In the genomic region with DNA sequence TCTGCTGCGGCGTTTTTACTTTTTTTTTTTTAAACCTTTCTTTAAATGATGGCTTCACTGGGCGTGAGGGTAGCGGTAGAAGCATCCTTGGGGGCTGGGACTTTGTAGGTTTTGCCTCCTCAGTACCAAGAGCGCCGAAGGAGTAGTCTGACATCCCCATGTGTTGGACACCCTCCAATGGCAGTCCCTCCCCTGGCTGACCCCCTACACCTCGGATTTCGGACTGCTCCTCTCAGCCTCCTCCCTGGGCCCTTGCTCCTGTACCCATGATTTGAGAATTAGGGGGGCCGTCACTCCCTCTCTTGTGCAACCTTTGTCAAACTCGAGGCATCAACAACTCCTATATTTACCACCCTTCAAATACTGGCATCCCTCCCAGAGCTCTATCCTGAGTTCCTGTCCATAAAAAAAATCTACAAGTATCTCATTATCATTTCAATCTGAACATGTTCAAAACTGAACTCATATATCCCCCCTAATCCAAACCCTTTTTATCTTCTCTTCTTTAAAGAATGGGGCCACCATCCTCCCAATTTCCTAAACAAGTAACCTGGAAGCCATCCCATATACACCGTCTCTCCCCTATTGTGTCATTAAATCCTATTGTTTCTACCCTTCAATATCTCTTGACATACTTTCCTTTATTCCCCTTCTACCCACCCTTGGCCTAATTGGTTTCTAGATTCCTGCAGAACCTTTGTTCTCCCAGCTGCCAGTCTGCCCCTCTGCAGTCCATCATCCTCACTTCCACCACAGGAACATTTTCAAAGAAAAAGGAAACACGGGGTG, we compare ENCODE assay signal across 1 cellular context.
TF ChIP-seq lines count a peak whose summit lies in the region.

No MANE protein-coding gene starts in this region.

TF ChIP-seq in GM23338, 12 proteins besides CTCF, POLR2A, EP300 and RAD21:
- no peak for TF ChIP-seq EZH2 (IDR thresholded peaks at IDR 0.05; ENCODE audit: low read depth, unreplicated experiment)
- no peak for TF ChIP-seq ZNF331 (CRISPR knock-in tag; IDR thresholded peaks at IDR 0.05; ENCODE audit: low read depth)
- no peak for TF ChIP-seq STAT1 (IDR thresholded peaks at IDR 0.05; ENCODE audit: unreplicated experiment)
- no peak for TF ChIP-seq NANOG (IDR thresholded peaks at IDR 0.05; ENCODE audit: borderline replicate concordance)
- no peak for TF ChIP-seq JUNB (IDR thresholded peaks at IDR 0.05; ENCODE audit: unreplicated experiment)
- TF ChIP-seq, protein P1, sequence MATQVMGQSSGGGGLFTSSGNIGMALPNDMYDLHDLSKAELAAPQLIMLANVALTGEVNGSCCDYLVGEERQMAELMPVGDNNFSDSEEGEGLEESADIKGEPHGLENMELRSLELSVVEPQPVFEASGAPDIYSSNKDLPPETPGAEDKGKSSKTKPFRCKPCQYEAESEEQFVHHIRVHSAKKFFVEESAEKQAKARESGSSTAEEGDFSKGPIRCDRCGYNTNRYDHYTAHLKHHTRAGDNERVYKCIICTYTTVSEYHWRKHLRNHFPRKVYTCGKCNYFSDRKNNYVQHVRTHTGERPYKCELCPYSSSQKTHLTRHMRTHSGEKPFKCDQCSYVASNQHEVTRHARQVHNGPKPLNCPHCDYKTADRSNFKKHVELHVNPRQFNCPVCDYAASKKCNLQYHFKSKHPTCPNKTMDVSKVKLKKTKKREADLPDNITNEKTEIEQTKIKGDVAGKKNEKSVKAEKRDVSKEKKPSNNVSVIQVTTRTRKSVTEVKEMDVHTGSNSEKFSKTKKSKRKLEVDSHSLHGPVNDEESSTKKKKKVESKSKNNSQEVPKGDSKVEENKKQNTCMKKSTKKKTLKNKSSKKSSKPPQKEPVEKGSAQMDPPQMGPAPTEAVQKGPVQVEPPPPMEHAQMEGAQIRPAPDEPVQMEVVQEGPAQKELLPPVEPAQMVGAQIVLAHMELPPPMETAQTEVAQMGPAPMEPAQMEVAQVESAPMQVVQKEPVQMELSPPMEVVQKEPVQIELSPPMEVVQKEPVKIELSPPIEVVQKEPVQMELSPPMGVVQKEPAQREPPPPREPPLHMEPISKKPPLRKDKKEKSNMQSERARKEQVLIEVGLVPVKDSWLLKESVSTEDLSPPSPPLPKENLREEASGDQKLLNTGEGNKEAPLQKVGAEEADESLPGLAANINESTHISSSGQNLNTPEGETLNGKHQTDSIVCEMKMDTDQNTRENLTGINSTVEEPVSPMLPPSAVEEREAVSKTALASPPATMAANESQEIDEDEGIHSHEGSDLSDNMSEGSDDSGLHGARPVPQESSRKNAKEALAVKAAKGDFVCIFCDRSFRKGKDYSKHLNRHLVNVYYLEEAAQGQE (IDR thresholded peaks at IDR 0.05; ENCODE audit: unreplicated experiment) = no peak
- no peak for TF ChIP-seq EZH2phosphoT487 (IDR thresholded peaks at IDR 0.05; ENCODE audit: unreplicated experiment)
- TF ChIP-seq, protein P2, sequence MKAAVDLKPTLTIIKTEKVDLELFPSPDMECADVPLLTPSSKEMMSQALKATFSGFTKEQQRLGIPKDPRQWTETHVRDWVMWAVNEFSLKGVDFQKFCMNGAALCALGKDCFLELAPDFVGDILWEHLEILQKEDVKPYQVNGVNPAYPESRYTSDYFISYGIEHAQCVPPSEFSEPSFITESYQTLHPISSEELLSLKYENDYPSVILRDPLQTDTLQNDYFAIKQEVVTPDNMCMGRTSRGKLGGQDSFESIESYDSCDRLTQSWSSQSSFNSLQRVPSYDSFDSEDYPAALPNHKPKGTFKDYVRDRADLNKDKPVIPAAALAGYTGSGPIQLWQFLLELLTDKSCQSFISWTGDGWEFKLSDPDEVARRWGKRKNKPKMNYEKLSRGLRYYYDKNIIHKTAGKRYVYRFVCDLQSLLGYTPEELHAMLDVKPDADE (IDR thresholded peaks at IDR 0.05) = no peak
- no peak for TF ChIP-seq CREB1 (CRISPR knock-in tag; IDR thresholded peaks at IDR 0.05; ENCODE audit: low read depth)
- TF ChIP-seq ZNF114 (CRISPR knock-in tag; IDR thresholded peaks at IDR 0.05) = no peak
- TF ChIP-seq, protein P3, sequence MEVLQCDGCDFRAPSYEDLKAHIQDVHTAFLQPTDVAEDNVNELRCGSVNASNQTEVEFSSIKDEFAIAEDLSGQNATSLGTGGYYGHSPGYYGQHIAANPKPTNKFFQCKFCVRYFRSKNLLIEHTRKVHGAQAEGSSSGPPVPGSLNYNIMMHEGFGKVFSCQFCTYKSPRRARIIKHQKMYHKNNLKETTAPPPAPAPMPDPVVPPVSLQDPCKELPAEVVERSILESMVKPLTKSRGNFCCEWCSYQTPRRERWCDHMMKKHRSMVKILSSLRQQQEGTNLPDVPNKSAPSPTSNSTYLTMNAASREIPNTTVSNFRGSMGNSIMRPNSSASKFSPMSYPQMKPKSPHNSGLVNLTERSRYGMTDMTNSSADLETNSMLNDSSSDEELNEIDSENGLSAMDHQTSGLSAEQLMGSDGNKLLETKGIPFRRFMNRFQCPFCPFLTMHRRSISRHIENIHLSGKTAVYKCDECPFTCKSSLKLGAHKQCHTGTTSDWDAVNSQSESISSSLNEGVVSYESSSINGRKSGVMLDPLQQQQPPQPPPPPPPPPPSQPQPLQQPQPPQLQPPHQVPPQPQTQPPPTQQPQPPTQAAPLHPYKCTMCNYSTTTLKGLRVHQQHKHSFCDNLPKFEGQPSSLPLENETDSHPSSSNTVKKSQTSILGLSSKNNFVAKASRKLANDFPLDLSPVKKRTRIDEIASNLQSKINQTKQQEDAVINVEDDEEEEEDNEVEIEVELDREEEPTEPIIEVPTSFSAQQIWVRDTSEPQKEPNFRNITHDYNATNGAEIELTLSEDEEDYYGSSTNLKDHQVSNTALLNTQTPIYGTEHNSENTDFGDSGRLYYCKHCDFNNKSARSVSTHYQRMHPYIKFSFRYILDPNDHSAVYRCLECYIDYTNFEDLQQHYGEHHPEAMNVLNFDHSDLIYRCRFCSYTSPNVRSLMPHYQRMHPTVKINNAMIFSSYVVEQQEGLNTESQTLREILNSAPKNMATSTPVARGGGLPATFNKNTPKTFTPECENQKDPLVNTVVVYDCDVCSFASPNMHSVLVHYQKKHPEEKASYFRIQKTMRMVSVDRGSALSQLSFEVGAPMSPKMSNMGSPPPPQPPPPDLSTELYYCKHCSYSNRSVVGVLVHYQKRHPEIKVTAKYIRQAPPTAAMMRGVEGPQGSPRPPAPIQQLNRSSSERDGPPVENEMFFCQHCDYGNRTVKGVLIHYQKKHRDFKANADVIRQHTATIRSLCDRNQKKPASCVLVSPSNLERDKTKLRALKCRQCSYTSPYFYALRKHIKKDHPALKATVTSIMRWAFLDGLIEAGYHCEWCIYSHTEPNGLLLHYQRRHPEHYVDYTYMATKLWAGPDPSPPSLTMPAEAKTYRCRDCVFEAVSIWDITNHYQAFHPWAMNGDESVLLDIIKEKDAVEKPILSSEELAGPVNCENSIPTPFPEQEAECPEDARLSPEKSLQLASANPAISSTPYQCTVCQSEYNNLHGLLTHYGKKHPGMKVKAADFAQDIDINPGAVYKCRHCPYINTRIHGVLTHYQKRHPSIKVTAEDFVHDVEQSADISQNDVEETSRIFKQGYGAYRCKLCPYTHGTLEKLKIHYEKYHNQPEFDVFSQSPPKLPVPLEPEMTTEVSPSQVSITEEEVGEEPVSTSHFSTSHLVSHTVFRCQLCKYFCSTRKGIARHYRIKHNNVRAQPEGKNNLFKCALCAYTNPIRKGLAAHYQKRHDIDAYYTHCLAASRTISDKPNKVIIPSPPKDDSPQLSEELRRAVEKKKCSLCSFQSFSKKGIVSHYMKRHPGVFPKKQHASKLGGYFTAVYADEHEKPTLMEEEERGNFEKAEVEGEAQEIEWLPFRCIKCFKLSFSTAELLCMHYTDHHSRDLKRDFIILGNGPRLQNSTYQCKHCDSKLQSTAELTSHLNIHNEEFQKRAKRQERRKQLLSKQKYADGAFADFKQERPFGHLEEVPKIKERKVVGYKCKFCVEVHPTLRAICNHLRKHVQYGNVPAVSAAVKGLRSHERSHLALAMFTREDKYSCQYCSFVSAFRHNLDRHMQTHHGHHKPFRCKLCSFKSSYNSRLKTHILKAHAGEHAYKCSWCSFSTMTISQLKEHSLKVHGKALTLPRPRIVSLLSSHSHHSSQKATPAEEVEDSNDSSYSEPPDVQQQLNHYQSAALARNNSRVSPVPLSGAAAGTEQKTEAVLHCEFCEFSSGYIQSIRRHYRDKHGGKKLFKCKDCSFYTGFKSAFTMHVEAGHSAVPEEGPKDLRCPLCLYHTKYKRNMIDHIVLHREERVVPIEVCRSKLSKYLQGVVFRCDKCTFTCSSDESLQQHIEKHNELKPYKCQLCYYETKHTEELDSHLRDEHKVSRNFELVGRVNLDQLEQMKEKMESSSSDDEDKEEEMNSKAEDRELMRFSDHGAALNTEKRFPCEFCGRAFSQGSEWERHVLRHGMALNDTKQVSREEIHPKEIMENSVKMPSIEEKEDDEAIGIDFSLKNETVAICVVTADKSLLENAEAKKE (CRISPR knock-in tag; IDR thresholded peaks at IDR 0.05) = no peak
- no peak for TF ChIP-seq POLR2AphosphoS5 (IDR thresholded peaks at IDR 0.05; ENCODE audit: low read depth)
TF ChIP-seq in GM23338: peak in this region for 0.
